15 cellular contexts compared by ENCODE assay signal in the genomic region with DNA sequence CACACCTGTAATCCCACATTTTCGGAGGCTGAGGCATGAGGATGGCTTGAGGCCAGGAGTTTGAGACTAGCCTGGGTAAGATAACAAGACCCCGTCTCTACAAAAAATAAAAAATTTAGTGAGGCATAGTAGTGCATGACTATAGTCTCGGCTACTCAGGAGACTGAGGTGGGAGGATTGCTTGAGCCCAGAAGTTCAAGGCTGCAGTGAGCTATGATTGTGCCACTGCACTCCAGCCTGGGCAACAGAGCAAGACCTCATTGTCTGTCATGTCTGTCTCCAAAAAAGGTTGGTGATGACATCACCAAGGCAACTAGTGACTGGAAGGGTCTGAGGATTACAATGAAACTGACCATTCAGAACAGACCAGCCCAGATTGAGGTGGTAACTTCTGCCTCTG.
DNase-seq lines count a peak whose midpoint lies in the region; ATAC-seq, FAIRE-seq and TF ChIP-seq lines count a peak whose summit lies in the region.
"Had no signal": no experiment of that assay in that cellular context is flagged by ENCODE, and none has a peak within 500 bp of the region (broad histone marks: within the 10 kb centered on the region; RNA-seq: fewer than 3 reads in every experiment).

No MANE protein-coding gene starts in this region.

- H4K20me1 ChIP-seq in PC-3 (ENCODE audit: low read length) = no peaks in the 10 kb centered on the region

- H3K9ac ChIP-seq in PC-3 (ENCODE audit: low read length) = no peak overlapping the region

- H3K4me1 ChIP-seq in PC-3 (ENCODE audit: insufficient read depth, low read length) (no peaks in the 10 kb centered on the region), right atrium auricular region (no peaks in the 10 kb centered on the region)

- H3K9me3 ChIP-seq in PC-3 (ENCODE audit: low read length) = no peaks in the 10 kb centered on the region
- peaks cover 0 to 18% of the 10 kb centered on the region in 2 donors for H3K9me3 ChIP-seq in right atrium auricular region

- POLR2A ChIA-PET in PC-3 (lab: Charles Lee; ENCODE audit: unreplicated experiment) = no interaction called here

- H3K27me3 ChIP-seq in PC-3 (ENCODE audit: low read length) = no peaks in the 10 kb centered on the region
- no peaks in the 10 kb centered on the region for H3K27me3 ChIP-seq in right atrium auricular region

- CTCF ChIA-PET in PC-3 (lab: Charles Lee) = no interaction called here

- DNase-seq in ELR (ENCODE audit: low read depth) (peak; percentile 13), HTR-8/SVneo (ENCODE audit: insufficient read length, low spot score) (no peak), PC-3 (peak; percentile 40), iris pigment epithelial cell (ENCODE audit: low read depth) (peak; percentile 13), GM20000 (ENCODE audit: low spot score) (no peak), superior temporal gyrus (ENCODE audit: extremely low spot score) (no peak), right atrium auricular region (ENCODE audit: low spot score) (no peak)
- DNase-seq: C1 segment of cervical spinal cord; Calu3; CD4-positive, alpha-beta T cell; DMS 273 treated with DMSO at 0.1 percent for 48 hours; HCEC 1CT had no signal

- no peak overlapping the region for H3K4me3 ChIP-seq in PC-3 (ENCODE audit: low read length)
- H3K4me3 ChIP-seq in right atrium auricular region = no peak overlapping the region

- H3K36me3 ChIP-seq in PC-3 (ENCODE audit: low read depth, low read length) = no peaks in the 10 kb centered on the region
- H3K36me3 ChIP-seq in right atrium auricular region = no peaks in the 10 kb centered on the region

- TF ChIP-seq CTCF in PC-3 (conservative IDR thresholded peaks at IDR 0.05; ENCODE audit: low read depth, low read length) = no peak
- no peak for TF ChIP-seq CTCF in GM20000 (IDR thresholded peaks at IDR 0.05; ENCODE audit: extremely low read depth, missing control alignments)
- TF ChIP-seq CTCF in right atrium auricular region (IDR thresholded peaks at IDR 0.05) = no peak

- no peak overlapping the region for H3K4me2 ChIP-seq in PC-3 (ENCODE audit: low read length)

- ATAC-seq in PC-3 = no peak; the same call in 1 of the 2 replicates

- H3K27ac ChIP-seq in PC-3 (ENCODE audit: low read length) (no peak overlapping the region), right atrium auricular region (no peak overlapping the region)

- no TSS peak for BruUV-seq in PC-3 (replicated peaks; lab: Mats Ljungman, UMichigan)

- H3F3A ChIP-seq in PC-3 (ENCODE audit: low read length, unreplicated experiment) = no peaks in the 10 kb centered on the region

- no peaks in the 10 kb centered on the region for H3K9me2 ChIP-seq in PC-3 (replicated peaks; ENCODE audit: low read length)

- intact Hi-C loops in PC-3 (cut with micrococcal nuclease) = no loop called here

- H2AFZ ChIP-seq in PC-3 (ENCODE audit: low read length) = no peak overlapping the region

- peak; percentile 51 for FAIRE-seq in HTR-8/SVneo (lab: Jason Lieb, UNC)
- FAIRE-seq: A204.1, G401.6, GM12891 had no signal

- no peaks in the 10 kb centered on the region for H3K79me2 ChIP-seq in PC-3 (ENCODE audit: low read length)

Comparison
In these comparisons a context has a peak if more than half of its experiments do, and no peak if none do; other contexts are left out.
1. DNase-seq: peak in ELR (single experiment), PC-3 (single experiment) and iris pigment epithelial cell (single experiment); none in HTR-8/SVneo (single experiment), GM20000 (single experiment), superior temporal gyrus (single experiment) and right atrium auricular region (single experiment).